Comparison of ENCODE assay signal across 8 cellular contexts in genomic region chr5:98927988-98928801, GRCh38. TPM values are rescaled to one million over a fixed set of nuclear protein-coding genes. Genes with fewer than 3 reads are reported as not detected.
A peak's percentile ranks its signal among the peaks of the same experiment; 100 is the strongest.
DNase-seq lines count a peak whose midpoint lies in the region; ATAC-seq and TF ChIP-seq lines count a peak whose summit lies in the region.

No MANE protein-coding gene starts in this region.

- peak overlapping the region; percentile 91 for H3K27ac Mint-ChIP-seq in stimulated activated effector memory CD8-positive, alpha-beta T cell treated with anti-CD3 and anti-CD28 coated beads, Interleukin-12 subunit alpha, Interleukin-12 subunit beta, amount 100 ng/mL, for 72 hours

- H3K9me3 ChIP-seq in mucosa of rectum (ENCODE audit: control insufficient read depth in 2 of 2, low read length in 2 of 2), result no peaks in the 10 kb centered on the region

- H3K4me1 Mint-ChIP-seq in stimulated activated effector memory CD8-positive, alpha-beta T cell treated with anti-CD3 and anti-CD28 coated beads, Interleukin-12 subunit alpha, Interleukin-12 subunit beta, amount 100 ng/mL, for 72 hours, result peaks cover 23% of the 10 kb centered on the region

- peak overlapping the region; percentile 84 for H3K4me3 Mint-ChIP-seq in stimulated activated effector memory CD8-positive, alpha-beta T cell treated with anti-CD3 and anti-CD28 coated beads, Interleukin-12 subunit alpha, Interleukin-12 subunit beta, amount 100 ng/mL, for 72 hours

- ATAC-seq in HG02885 (IDR thresholded peaks at IDR 0.05; ENCODE audit: poor library complexity, unreplicated experiment), result peak; percentile 30
- peak; percentile 39 for ATAC-seq in stimulated activated effector memory CD8-positive, alpha-beta T cell treated with anti-CD3 and anti-CD28 coated beads, Interleukin-12 subunit alpha, Interleukin-12 subunit beta, amount 100 ng/mL, for 72 hours

- H3K4me3 ChIP-seq in epithelial cell of proximal tubule (ENCODE audit: low read depth, low read length) (peak overlapping the region; percentile 93), mucosa of rectum (ENCODE audit: low read length in 2 of 2) (peak overlapping the region; percentile 94 to 100)

- DNase-seq in SIG-M5 treated with dmso at 0.1 percent for 504 hours (lab: John Stamatoyannopoulos, UW; ENCODE audit: unreplicated experiment), result peak; percentile 77
- DNase-seq in SIG-M5 (lab: John Stamatoyannopoulos, UW), result no peak
- DNase-seq in NCI-H345 treated with DMSO at 0.1 percent for 48 hours (lab: John Stamatoyannopoulos, UW; ENCODE audit: unreplicated experiment), result peak; percentile 30
- DNase-seq in activated CD8-positive, alpha-beta memory T cell treated with anti-CD3 and anti-CD28 coated beads, Interleukin-2, amount 50 U/mL, for 48 hours, result peak; percentile 75
- DNase-seq in epithelial cell of proximal tubule (ENCODE audit: low read depth), result no peak
- peak in 1 of 2 donors; percentile 74 for DNase-seq in stimulated activated effector memory CD8-positive, alpha-beta T cell treated with anti-CD3 and anti-CD28 coated beads, Interleukin-12 subunit alpha, Interleukin-12 subunit beta, amount 100 ng/mL, for 72 hours (ENCODE audit: low spot score in 2 of 2)

- no peaks in the 10 kb centered on the region for H3K9me3 Mint-ChIP-seq in stimulated activated effector memory CD8-positive, alpha-beta T cell treated with anti-CD3 and anti-CD28 coated beads, Interleukin-12 subunit alpha, Interleukin-12 subunit beta, amount 100 ng/mL, for 72 hours

- H3K36me3 ChIP-seq in mucosa of rectum (ENCODE audit: control insufficient read depth in 2 of 2, insufficient read depth in 2 of 2, low read length in 2 of 2), result peaks cover 19 to 20% of the 10 kb centered on the region in 2 donors

- H3K36me3 Mint-ChIP-seq in stimulated activated effector memory CD8-positive, alpha-beta T cell treated with anti-CD3 and anti-CD28 coated beads, Interleukin-12 subunit alpha, Interleukin-12 subunit beta, amount 100 ng/mL, for 72 hours, result peaks cover 79% of the 10 kb centered on the region

- H3K9ac ChIP-seq in mucosa of rectum (ENCODE audit: low read depth in 1 of 2, low read length in 2 of 2), result peak overlapping the region; percentile 69 to 89

- H3K27ac ChIP-seq in mucosa of rectum (ENCODE audit: low read depth in 2 of 2, low read length in 2 of 2), result peak overlapping the region; percentile 100

- no peak for TF ChIP-seq CTCF in epithelial cell of proximal tubule (conservative IDR thresholded peaks at IDR 0.05; ENCODE audit: low read depth, low read length)

- peaks cover 14 to 20% of the 10 kb centered on the region in 2 donors for H3K4me1 ChIP-seq in mucosa of rectum (ENCODE audit: control insufficient read depth in 2 of 2, insufficient read depth in 2 of 2, low read length in 2 of 2)

- no peaks in the 10 kb centered on the region for H3K27me3 ChIP-seq in mucosa of rectum (ENCODE audit: control insufficient read depth in 2 of 2, insufficient read depth in 2 of 2, low read length in 2 of 2)

RNA-seq across cellular contexts. Expression of gene CHD1, which starts 0.6 kb away (rescaled TPM):
- total RNA-seq in epithelial cell of proximal tubule, result 16.8 and 32.3 TPM in 2 replicates

Comparison
In these comparisons a context has a peak if more than half of its experiments do, and no peak if none do; other contexts are left out.
1. DNase-seq: peak in SIG-M5 treated with dmso at 0.1 percent for 504 hours (single experiment), NCI-H345 treated with DMSO at 0.1 percent for 48 hours (single experiment) and activated CD8-positive, alpha-beta memory T cell treated with anti-CD3 and anti-CD28 coated beads, Interleukin-2, amount 50 U/mL, for 48 hours (single experiment); none in SIG-M5 (single experiment) and epithelial cell of proximal tubule (single experiment).